17 cellular contexts compared by ENCODE assay signal in genomic region chr5:51384281-51384840, GRCh38. TPM values are rescaled to one million over a fixed set of nuclear protein-coding genes. Genes with fewer than 3 reads are reported as not detected.
A peak's percentile ranks its signal among the peaks of the same experiment; 100 is the strongest.
DNase-seq lines count a peak whose midpoint lies in the region; ATAC-seq, FAIRE-seq and TF ChIP-seq lines count a peak whose summit lies in the region.
"Had no signal": no experiment of that assay in that cellular context is flagged by ENCODE, and none has a peak within 500 bp of the region (broad histone marks: within the 10 kb centered on the region; RNA-seq: fewer than 3 reads in every experiment).

No MANE protein-coding gene starts in this region.

- H3K9ac ChIP-seq in astrocyte (ENCODE audit: low read length), result no peak overlapping the region
- H3K9ac ChIP-seq in mucosa of rectum (ENCODE audit: low read depth in 1 of 2, low read length in 2 of 2), result peak overlapping the region in 1 of 2 donors; percentile 61
- H3K9ac ChIP-seq: KMS-11 had no signal

- no peak for DNase-seq in A673 (ENCODE audit: low spot score)
- DNase-seq in HT-29 (ENCODE audit: low spot score), result peak; percentile 40
- no peak for DNase-seq in astrocyte (ENCODE audit: low read depth)
- DNase-seq in HuH-7 (ENCODE audit: low spot score), result no peak
- no peak for DNase-seq in GM13976 (ENCODE audit: low spot score)
- no peak for DNase-seq in NCI-H187 treated with DMSO at 0.1 percent for 48 hours (lab: John Stamatoyannopoulos, UW)
- DNase-seq: activated T-cell treated with anti-CD3 and anti-CD28 coated beads, Interleukin-2, amount 50 U/mL, for 4 hours; dermis blood vessel endothelial cell; left ventricle myocardium inferior; NCI-H2029; T-cell; upper lobe of left lung had no signal

- no peak for ATAC-seq in GM19035 (IDR thresholded peaks at IDR 0.05; ENCODE audit: unreplicated experiment)
- ATAC-seq: activated T-cell treated with anti-CD3 and anti-CD28 coated beads, Interleukin-2, amount 50 U/mL, for 4 hours; T-cell had no signal

- no TSS peak for BruUV-seq in A673 (replicated peaks; lab: Mats Ljungman, UMichigan)

- CTCF ChIA-PET in A673 (lab: Charles Lee), result no interaction called here

- in situ Hi-C loops in GM13976 (cut with MboI; ENCODE audit: low sequenced_read_pairs, unreplicated experiment), result loop anchor here (25.0 kb wide), 1 partner anchor 422 kb away; no protein-coding TSS in a partner anchor

- H3K27ac Mint-ChIP-seq in astrocyte (ENCODE audit: unreplicated experiment), result no peak overlapping the region

- H4K20me1 ChIP-seq in astrocyte (ENCODE audit: insufficient read depth, low read length), result no peaks in the 10 kb centered on the region

- no peaks in the 10 kb centered on the region for H3K9me3 ChIP-seq in A673 (ENCODE audit: low read depth, low read length, poor library complexity, severe bottlenecking)
- H3K9me3 ChIP-seq in astrocyte (ENCODE audit: insufficient read depth, low read depth, low read length), result no peaks in the 10 kb centered on the region
- no peaks in the 10 kb centered on the region for H3K9me3 ChIP-seq in mucosa of rectum (ENCODE audit: control insufficient read depth in 2 of 2, low read length in 2 of 2)
- H3K9me3 ChIP-seq: left ventricle myocardium inferior, upper lobe of left lung had no signal

- POLR2A ChIA-PET in A673 (lab: Charles Lee; ENCODE audit: low non-redundant PET), result no interaction called here

- no peak overlapping the region for H2AFZ ChIP-seq in astrocyte (ENCODE audit: low read depth, low read length)

- no peak for FAIRE-seq in astrocyte (lab: Jason Lieb, UNC)
- FAIRE-seq: D721Med had no signal

- H3K36me3 ChIP-seq in A673 (ENCODE audit: insufficient read depth, low read length, poor library complexity, severe bottlenecking), result no peaks in the 10 kb centered on the region
- no peaks in the 10 kb centered on the region for H3K36me3 ChIP-seq in astrocyte (ENCODE audit: insufficient read depth, low read length)
- no peaks in the 10 kb centered on the region for H3K36me3 ChIP-seq in mucosa of rectum (ENCODE audit: control insufficient read depth in 2 of 2, insufficient read depth in 2 of 2, low read length in 2 of 2)
- H3K36me3 ChIP-seq: left ventricle myocardium inferior, upper lobe of left lung had no signal

- H3K27me3 ChIP-seq in A673 (replicated peaks; ENCODE audit: insufficient read depth, low read depth, low read length, poor library complexity), result no peaks in the 10 kb centered on the region
- H3K27me3 ChIP-seq in astrocyte (ENCODE audit: insufficient read depth, low read length), result peaks cover 88% of the 10 kb centered on the region
- H3K27me3 ChIP-seq in mucosa of rectum (ENCODE audit: control insufficient read depth in 2 of 2, insufficient read depth in 2 of 2, low read length in 2 of 2), result peaks cover 44 to 79% of the 10 kb centered on the region in 2 donors

- peak overlapping the region; percentile 92 for H3K4me3 Mint-ChIP-seq in astrocyte (ENCODE audit: unreplicated experiment)
- H3K4me3 Mint-ChIP-seq: activated T-cell treated with anti-CD3 and anti-CD28 coated beads, Interleukin-2, amount 50 U/mL, for 4 hours; T-cell had no signal

- H3K36me3 Mint-ChIP-seq in astrocyte (ENCODE audit: low read depth, unreplicated experiment), result no peaks in the 10 kb centered on the region
- H3K36me3 Mint-ChIP-seq: T-cell had no signal

- peak overlapping the region; percentile 87 for H3K4me3 ChIP-seq in A673 (ENCODE audit: low read depth, low read length, poor library complexity, severe bottlenecking)
- H3K4me3 ChIP-seq in astrocyte (ENCODE audit: insufficient read depth, low read depth, low read length), result no peak overlapping the region
- peak overlapping the region; percentile 71 to 75 for H3K4me3 ChIP-seq in mucosa of rectum (ENCODE audit: low read length in 2 of 2)

- intact Hi-C loops in A673 (cut with micrococcal nuclease; ENCODE audit: unreplicated experiment), result loop anchor here (2.0 to 10.0 kb wide), 4 partner anchors 623 to 1270 kb away; no protein-coding TSS in a partner anchor

- TF ChIP-seq CTCF in A673 (conservative IDR thresholded peaks at IDR 0.05; ENCODE audit: low read depth, low read length) (no peak), astrocyte (IDR thresholded peaks at IDR 0.05; ENCODE audit: insufficient read depth, low read depth, low read length) (no peak), GM13976 (IDR thresholded peaks at IDR 0.05; ENCODE audit: borderline replicate concordance, control extremely low read depth, extremely low read depth, insufficient read depth, missing control alignments) (no peak)

- no peak overlapping the region for H3K4me2 ChIP-seq in astrocyte (ENCODE audit: low read length)
- H3K4me2 ChIP-seq: KMS-11 had no signal

- no peaks in the 10 kb centered on the region for H3K9me3 Mint-ChIP-seq in astrocyte (ENCODE audit: unreplicated experiment)
- H3K9me3 Mint-ChIP-seq: activated T-cell treated with anti-CD3 and anti-CD28 coated beads, Interleukin-2, amount 50 U/mL, for 4 hours; T-cell had no signal

- H3K4me1 ChIP-seq in A673 (ENCODE audit: insufficient read depth, low read length, poor library complexity, severe bottlenecking) (peaks cover 7% of the 10 kb centered on the region), astrocyte (ENCODE audit: insufficient read depth, low read length) (peaks cover 4% of the 10 kb centered on the region), mucosa of rectum (ENCODE audit: control insufficient read depth in 2 of 2, insufficient read depth in 2 of 2, low read length in 2 of 2) (peaks cover 0 to 6% of the 10 kb centered on the region in 2 donors)

- H3K27me3 Mint-ChIP-seq in astrocyte (ENCODE audit: low read depth, unreplicated experiment), result peaks cover 89% of the 10 kb centered on the region

- peaks cover 6% of the 10 kb centered on the region for H3K4me1 Mint-ChIP-seq in astrocyte (ENCODE audit: low read depth, unreplicated experiment)

- H3K27ac ChIP-seq in A673 (ENCODE audit: low read depth, low read length, poor library complexity, severe bottlenecking) (peak overlapping the region; percentile 91), astrocyte (ENCODE audit: low read depth, low read length) (no peak overlapping the region), mucosa of rectum (ENCODE audit: low read depth in 2 of 2, low read length in 2 of 2) (no peak overlapping the region)
- H3K27ac ChIP-seq: KMS-11, left ventricle myocardium inferior, upper lobe of left lung had no signal

- no peaks in the 10 kb centered on the region for H3K79me2 ChIP-seq in astrocyte (ENCODE audit: insufficient read depth, low read length)

RNA-seq across cellular contexts. Expression of gene ISL1, which starts 1.1 kb away (rescaled TPM):
- total RNA-seq in A673 (2021) (11.1 and 11.8 TPM in 2 replicates), astrocyte (1.8 and 5.4 TPM in 2 replicates)
- 13.2 and 15.3 TPM in 2 replicates for total RNA-seq in HT-29 (2014; rRNA removed; shearing (Covaris generic))
- total RNA-seq: activated T-cell treated with anti-CD3 and anti-CD28 coated beads, Interleukin-2, amount 50 U/mL, for 4 hours; dermis blood vessel endothelial cell; glomerular endothelial cell; left ventricle myocardium inferior; T-cell; upper lobe of left lung had no signal
